19 cellular contexts compared by ENCODE assay signal in the genomic region with DNA sequence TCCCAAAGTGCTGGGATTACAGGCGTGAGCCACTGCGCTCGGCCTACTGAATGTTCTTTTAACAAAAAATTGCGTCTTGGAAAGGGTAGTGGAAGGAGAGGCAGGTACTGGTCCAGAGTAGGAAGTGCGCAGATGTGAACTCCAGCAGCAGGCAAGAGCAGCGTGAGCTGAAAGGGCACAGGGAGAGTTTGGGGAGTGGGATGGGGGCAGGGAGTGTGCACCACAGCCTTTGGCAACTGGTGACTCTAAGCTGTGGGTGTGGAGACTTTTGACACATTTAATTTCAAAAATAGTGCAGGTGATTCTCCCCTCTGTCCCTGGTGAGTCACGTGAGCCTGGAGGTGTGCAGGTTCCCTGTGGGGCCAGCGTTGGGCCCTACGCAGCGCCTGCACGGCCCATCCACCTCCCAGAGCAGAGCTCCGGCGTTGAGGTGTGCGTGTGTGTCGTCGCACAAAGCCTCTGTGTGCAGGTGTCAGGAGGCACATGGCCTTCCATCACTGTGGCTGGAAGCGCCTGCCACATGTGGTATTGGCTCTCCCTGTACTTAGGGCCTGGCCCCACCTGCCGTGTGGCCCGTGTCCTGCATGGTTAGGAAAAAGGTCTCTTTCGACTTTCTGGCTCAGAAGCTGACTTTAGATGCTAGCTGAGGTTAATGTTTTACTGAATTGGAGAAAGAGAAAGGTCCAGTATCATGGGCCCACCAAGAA. TPM values are rescaled to one million over a fixed set of nuclear protein-coding genes. Genes with fewer than 3 reads are reported as not detected.
A peak's percentile ranks its signal among the peaks of the same experiment; 100 is the strongest.
DNase-seq lines count a peak whose midpoint lies in the region; ATAC-seq and TF ChIP-seq lines count a peak whose summit lies in the region.
"Had no signal": no experiment of that assay in that cellular context is flagged by ENCODE, and none has a peak within 500 bp of the region (broad histone marks: within the 10 kb centered on the region; RNA-seq: fewer than 3 reads in every experiment).

No MANE protein-coding gene starts in this region.

- H3K9me3 Mint-ChIP-seq in Calu3 (ENCODE audit: low read depth, unreplicated experiment): no peaks in the 10 kb centered on the region

- peaks cover 96% of the 10 kb centered on the region for H3K36me3 Mint-ChIP-seq in Calu3 (ENCODE audit: insufficient read depth, unreplicated experiment)

- H3K4me3 Mint-ChIP-seq in Calu3 (ENCODE audit: low read depth, unreplicated experiment): peak overlapping the region; percentile 45

- ATAC-seq in Panc1: peak; percentile 48
- ATAC-seq in psoas muscle: peak; percentile 9 to 38 (median 19)
- ATAC-seq in HG03097 (IDR thresholded peaks at IDR 0.05; ENCODE audit: low FRiP score, unreplicated experiment): no peak
- no peak for ATAC-seq in HG03354 (IDR thresholded peaks at IDR 0.05; ENCODE audit: poor library complexity, severe bottlenecking, unreplicated experiment)

- peaks cover 53% of the 10 kb centered on the region for H3K4me1 ChIP-seq in Panc1 (ENCODE audit: control insufficient read depth, insufficient read depth, low read length)
- no peaks in the 10 kb centered on the region for H3K4me1 ChIP-seq in hepatocyte (ENCODE audit: insufficient read depth)
- H3K4me1 ChIP-seq in psoas muscle: peaks cover 60% of the 10 kb centered on the region
- H3K4me1 ChIP-seq: neural progenitor cell had no signal

- H3K79me2 ChIP-seq in hepatocyte: peaks cover 12% of the 10 kb centered on the region

- H3K27ac ChIP-seq in Panc1 (ENCODE audit: low read length) (peak overlapping the region; percentile 25; the same call in 1 of the 2 replicates), hepatocyte (no peak overlapping the region), psoas muscle (peak overlapping the region; percentile 63)
- H3K27ac ChIP-seq: cardiac muscle cell, neural progenitor cell had no signal

- H3K9me3 ChIP-seq in Panc1 (ENCODE audit: control insufficient read depth, insufficient read depth, low read depth, low read length) (no peaks in the 10 kb centered on the region), hepatocyte (ENCODE audit: low read depth) (no peaks in the 10 kb centered on the region), psoas muscle (no peaks in the 10 kb centered on the region)

- 95% methylated on average over 20 of the region's 20 CpGs for WGBS in hepatocyte (ENCODE audit: low lambda C conversion rate, missing lambda C conversion rate)
- WGBS in psoas muscle, 3 donors: 85 to 89% (median 87%) methylated on average over 20 of the region's 20 CpGs

- no peaks in the 10 kb centered on the region for H3K27me3 Mint-ChIP-seq in Calu3 (ENCODE audit: unreplicated experiment)

- in situ Hi-C loops in Panc1 (cut with HindIII; ENCODE audit: low pct_unique_long_range_greater_than_20kb, low sequenced_read_pairs): no loop called here

- H3K4me1 Mint-ChIP-seq in Calu3 (ENCODE audit: low read depth, unreplicated experiment): peaks cover 70% of the 10 kb centered on the region
- H3K4me1 Mint-ChIP-seq: neural progenitor cell had no signal

- peaks cover 41% of the 10 kb centered on the region for H4K20me1 ChIP-seq in hepatocyte (ENCODE audit: insufficient read depth, poor library complexity, severe bottlenecking)

- intact Hi-C loops in Calu3 (cut with micrococcal nuclease; ENCODE audit: unreplicated experiment): no loop called here
- intact Hi-C loops in Panc1 (cut with micrococcal nuclease; ENCODE audit: unreplicated experiment): no loop called here
- intact Hi-C loops in psoas muscle (cut with DNase I): no loop called here

- no peak overlapping the region for H3K4me2 ChIP-seq in hepatocyte
- H3K4me2 ChIP-seq: neural progenitor cell had no signal

- no peak for TF ChIP-seq CTCF in Calu3 (IDR thresholded peaks at IDR 0.05; ENCODE audit: unreplicated experiment)
- TF ChIP-seq CTCF in Panc1 (IDR thresholded peaks at IDR 0.05): no peak
- TF ChIP-seq CTCF in hepatocyte (IDR thresholded peaks at IDR 0.05; ENCODE audit: poor library complexity): no peak
- TF ChIP-seq CTCF in psoas muscle (IDR thresholded peaks at IDR 0.05): no peak

- H3K36me3 ChIP-seq in Panc1 (ENCODE audit: control insufficient read depth, insufficient read depth, low read length) (peaks cover 18% of the 10 kb centered on the region), hepatocyte (replicated peaks; ENCODE audit: insufficient read depth, low read depth) (peaks cover 10% of the 10 kb centered on the region), psoas muscle (ENCODE audit: insufficient read depth in 1 of 2, low read depth in 1 of 2) (peaks cover 15 to 92% of the 10 kb centered on the region in 2 donors)

- H3K27me3 ChIP-seq in Panc1 (ENCODE audit: control insufficient read depth, insufficient read depth, low read length) (no peaks in the 10 kb centered on the region), hepatocyte (no peaks in the 10 kb centered on the region), psoas muscle (ENCODE audit: insufficient read depth in 3 of 3, low read length in 2 of 3) (no peaks in the 10 kb centered on the region)
- H3K27me3 ChIP-seq: cardiac muscle cell, MG63, neural progenitor cell had no signal

- peak overlapping the region; percentile 60 for H3K27ac Mint-ChIP-seq in Calu3 (ENCODE audit: unreplicated experiment)
- H3K27ac Mint-ChIP-seq: neural progenitor cell had no signal

- H3K4me3 ChIP-seq in Panc1 (ENCODE audit: low read depth in 2 of 2, low read length in 2 of 2) (no peak overlapping the region), hepatocyte (no peak overlapping the region), psoas muscle (no peak overlapping the region)
- H3K4me3 ChIP-seq: cardiac muscle cell, MG63, neural progenitor cell had no signal

- H2AFZ ChIP-seq in hepatocyte: no peak overlapping the region
- H2AFZ ChIP-seq: neural progenitor cell had no signal

- POLR2A ChIA-PET in Panc1 (lab: Charles Lee): interaction anchor here (0.6 kb wide), 1 partner anchor 25 kb away, joined by 4 read pairs; no protein-coding TSS in a partner anchor

- DNase-seq in Calu3 (no peak), Panc1 (ENCODE audit: low read depth, low spot score) (no peak), hepatocyte (ENCODE audit: low spot score) (peak; percentile 30), psoas muscle (no peak), DMS53 (lab: John Stamatoyannopoulos, UW) (no peak), middle frontal gyrus (ENCODE audit: extremely low spot score, low spot score) (no peak)
- DNase-seq: activated CD4-positive, alpha-beta T cell treated with anti-CD3 and anti-CD28 coated beads for 48 hours; COR-L47; kidney glomerular epithelial cell; MG63; midbrain; NCI-H748 treated with DMSO at 0.1 percent for 48 hours; Right ventricle myocardium superior; stimulated activated CD4-positive, alpha-beta T cell treated with anti-CD3 and anti-CD28 coated beads, Interleukin-12 subunit alpha, Interleukin-12 subunit beta, amount 100 ng/mL, for 4 hours; SW 1271 had no signal

- BruUV-seq in Calu3 (replicated peaks; lab: Mats Ljungman, UMichigan): no TSS peak
- no TSS peak for BruUV-seq in Panc1 (replicated peaks; lab: Mats Ljungman, UMichigan)

- CTCF ChIA-PET in Calu3 (lab: Charles Lee): interaction anchor here (1.2 kb wide), 1 partner anchor 69 kb away, joined by 3 read pairs; no protein-coding TSS in a partner anchor
- CTCF ChIA-PET in Panc1 (lab: Charles Lee): interaction anchor here (0.6 kb wide), 1 partner anchor 144 kb away, joined by 5 read pairs; no protein-coding TSS in a partner anchor

- no peaks in the 10 kb centered on the region for H3K9me2 ChIP-seq in hepatocyte (replicated peaks; ENCODE audit: insufficient read depth)

RNA-seq across cellular contexts. Expression of gene SQSTM1, which starts 11.5 kb away (rescaled TPM):
- total RNA-seq in Calu3 (2022): 1,023 and 1,145 TPM in 2 replicates
- total RNA-seq in Panc1 (2021; ENCODE audit: unreplicated experiment): 985 TPM
- 958 TPM for polyA plus RNA-seq in Panc1 (2012; ENCODE audit: insufficient read length)
- 372 and 402 TPM in 2 replicates for total RNA-seq in hepatocyte
- polyA plus RNA-seq in hepatocyte: 641 and 727 TPM in 2 replicates
- total RNA-seq in psoas muscle: 1,000 to 10,000 TPM in 1 of 4 donors, 100 to 1,000 TPM in 3; 688 to 1,199 (median 831) TPM
- polyA plus RNA-seq in psoas muscle: 100 to 1,000 TPM; 463 to 917 (median 671) TPM

RNA-seq across cellular contexts. Expression of gene MGAT4B, which starts 25.5 kb away (rescaled TPM):
- 610 and 613 TPM in 2 replicates for total RNA-seq in Calu3 (2022)
- total RNA-seq in Panc1 (2021; ENCODE audit: unreplicated experiment): 406 TPM
- polyA plus RNA-seq in Panc1 (2012; ENCODE audit: insufficient read length): 616 TPM
- 132 and 159 TPM in 2 replicates for total RNA-seq in hepatocyte
- polyA plus RNA-seq in hepatocyte: 233 and 243 TPM in 2 replicates
- 10 to 100 TPM; 29.3 to 58.4 (median 50.7) TPM for total RNA-seq in psoas muscle
- 100 to 1,000 TPM in 1 of 3 donors, 10 to 100 TPM in 2; 40.9 to 136 (median 63.4) TPM for polyA plus RNA-seq in psoas muscle

RNA-seq across cellular contexts. Expression of gene MRNIP, which starts 26.4 kb away (rescaled TPM):
- total RNA-seq in Calu3 (2022) (41.5 and 47.1 TPM in 2 replicates), Panc1 (2021; ENCODE audit: unreplicated experiment) (33.0 TPM), hepatocyte (11.2 and 21.2 TPM in 2 replicates), psoas muscle (1 to 10 TPM; 2.1 to 7.9 (median 5.1) TPM)
- polyA plus RNA-seq in Panc1 (2012; ENCODE audit: insufficient read length): 21.9 TPM
- polyA plus RNA-seq in hepatocyte (28.5 and 51.6 TPM in 2 replicates), psoas muscle (10 to 100 TPM; 20.4 to 30.4 (median 25.0) TPM)

RNA-seq across cellular contexts. Expression of gene LTC4S, which starts 38.4 kb away (rescaled TPM):
- total RNA-seq in Calu3 (2022) (2.2 and 4.9 TPM in 2 replicates), Panc1 (2021; ENCODE audit: unreplicated experiment) (0.69 TPM), hepatocyte (0.72 TPM in 1 of 2 replicates, not detected in the other), psoas muscle (1 to 10 TPM; 1.7 to 6.7 (median 4.5) TPM)
- 1.2 TPM for polyA plus RNA-seq in Panc1 (2012; ENCODE audit: insufficient read length)
- polyA plus RNA-seq in hepatocyte (3.7 and 6.5 TPM in 2 replicates), psoas muscle (1 to 10 TPM; 1.5 to 2.2 (median 2.1) TPM)

Comparison
In these comparisons a context has a peak if more than half of its experiments do, and no peak if none do; other contexts are left out.
1. ATAC-seq: peak in Panc1 (single experiment) and psoas muscle (4 of 4); none in HG03097 (single experiment) and HG03354 (single experiment).